ENCODE assay signal across 1 cellular context in genomic region chr2:63840785-63841253, GRCh38.
TF ChIP-seq lines count a peak whose summit lies in the region.

No MANE protein-coding gene starts in this region.

TF ChIP-seq in GM12878, 131 proteins besides CTCF, POLR2A, EP300 and RAD21 (continued from another document and continues in another):
- TF ChIP-seq MLLT1 (IDR thresholded peaks at IDR 0.05) (no peak), PKNOX1 (IDR thresholded peaks at IDR 0.05) (peak; percentile 100), ATF3 (IDR thresholded peaks at IDR 0.05; ENCODE audit: borderline replicate concordance, extremely low read depth, low read depth, low read length) (no peak), GABPA (IDR thresholded peaks at IDR 0.05; ENCODE audit: low read depth) (no peak), SIN3A (IDR thresholded peaks at IDR 0.05; ENCODE audit: low read depth, low read length) (peak; percentile 15; the same call in 1 of the 2 replicates), ZBTB4 (CRISPR knock-in tag; IDR thresholded peaks at IDR 0.05) (no peak), ZNF207 (IDR thresholded peaks at IDR 0.05; ENCODE audit: borderline replicate concordance) (no peak), HCFC1 (IDR thresholded peaks at IDR 0.05; ENCODE audit: low read length) (peak; percentile 40), MYB (IDR thresholded peaks at IDR 0.05; ENCODE audit: borderline replicate concordance, low read depth, low read length) (0 out of 2 replicates have a peak, but pooled peaks have one; percentile 9), TBL1XR1 (IDR thresholded peaks at IDR 0.05; ENCODE audit: low read depth, low read length) (no peak), ESRRA (IDR thresholded peaks at IDR 0.05; ENCODE audit: low read length) (peak; percentile 20; the same call in 1 of the 2 replicates), BACH1 (IDR thresholded peaks at IDR 0.05; ENCODE audit: borderline replicate concordance) (peak; percentile 69; the same call in 1 of the 2 replicates), IRF3 (IDR thresholded peaks at IDR 0.05) (peak; percentile 91), WRNIP1 (IDR thresholded peaks at IDR 0.05; ENCODE audit: borderline replicate concordance, low read depth, low read length) (no peak), ZNF592 (IDR thresholded peaks at IDR 0.05) (no peak), IKZF2 (IDR thresholded peaks at IDR 0.05) (peak in 1 of 2 experiments; percentile 72; a peak in 3 of 4 replicates), RUNX3 (IDR thresholded peaks at IDR 0.05; ENCODE audit: low read length) (peak; percentile 69; the same call in 1 of the 2 replicates), POLR2AphosphoS2 (IDR thresholded peaks at IDR 0.05; ENCODE audit: low read depth, low read length) (peak; percentile 90), BCL11A (IDR thresholded peaks at IDR 0.05; ENCODE audit: low read depth, low read length) (no peak), ZSCAN29 (IDR thresholded peaks at IDR 0.05) (no peak), FOS (IDR thresholded peaks at IDR 0.05; ENCODE audit: borderline replicate concordance, extremely low read depth, insufficient read length) (peak; percentile 91), E2F4 (IDR thresholded peaks at IDR 0.05; ENCODE audit: low read depth, low read length) (no peak), REST (IDR thresholded peaks at IDR 0.05; ENCODE audit: low read depth, low read length) (0 out of 2 replicates have a peak, but pooled peaks have one; percentile 25), ZNF384 (IDR thresholded peaks at IDR 0.05; ENCODE audit: borderline replicate concordance, low read depth, low read length) (no peak), MAX (IDR thresholded peaks at IDR 0.05; ENCODE audit: low read depth, low read length) (peak; percentile 72), ATF7 (IDR thresholded peaks at IDR 0.05; ENCODE audit: low read depth) (no peak; the same call in 1 of the 2 replicates), SMAD5 (IDR thresholded peaks at IDR 0.05; ENCODE audit: low read depth) (peak; percentile 91), NR2F1 (conservative IDR thresholded peaks at IDR 0.05) (no peak), TAF1 (IDR thresholded peaks at IDR 0.05; ENCODE audit: borderline replicate concordance, low read depth, low read length) (peak; percentile 83; the same call in 1 of the 2 replicates), GATAD2B (conservative IDR thresholded peaks at IDR 0.05; ENCODE audit: low read depth) (peak; percentile 80), IRF5 (IDR thresholded peaks at IDR 0.05; ENCODE audit: borderline replicate concordance) (no peak), POLR2AphosphoS5 (IDR thresholded peaks at IDR 0.05; ENCODE audit: low read length) (peak; percentile 99; the same call in 1 of the 2 replicates), ZNF274 (IDR thresholded peaks at IDR 0.05; ENCODE audit: insufficient read depth, insufficient read length) (no peak), PRDM15 (CRISPR knock-in tag; IDR thresholded peaks at IDR 0.05) (no peak)
